ENCODE assay signal across 1 cellular context in the genomic region with DNA sequence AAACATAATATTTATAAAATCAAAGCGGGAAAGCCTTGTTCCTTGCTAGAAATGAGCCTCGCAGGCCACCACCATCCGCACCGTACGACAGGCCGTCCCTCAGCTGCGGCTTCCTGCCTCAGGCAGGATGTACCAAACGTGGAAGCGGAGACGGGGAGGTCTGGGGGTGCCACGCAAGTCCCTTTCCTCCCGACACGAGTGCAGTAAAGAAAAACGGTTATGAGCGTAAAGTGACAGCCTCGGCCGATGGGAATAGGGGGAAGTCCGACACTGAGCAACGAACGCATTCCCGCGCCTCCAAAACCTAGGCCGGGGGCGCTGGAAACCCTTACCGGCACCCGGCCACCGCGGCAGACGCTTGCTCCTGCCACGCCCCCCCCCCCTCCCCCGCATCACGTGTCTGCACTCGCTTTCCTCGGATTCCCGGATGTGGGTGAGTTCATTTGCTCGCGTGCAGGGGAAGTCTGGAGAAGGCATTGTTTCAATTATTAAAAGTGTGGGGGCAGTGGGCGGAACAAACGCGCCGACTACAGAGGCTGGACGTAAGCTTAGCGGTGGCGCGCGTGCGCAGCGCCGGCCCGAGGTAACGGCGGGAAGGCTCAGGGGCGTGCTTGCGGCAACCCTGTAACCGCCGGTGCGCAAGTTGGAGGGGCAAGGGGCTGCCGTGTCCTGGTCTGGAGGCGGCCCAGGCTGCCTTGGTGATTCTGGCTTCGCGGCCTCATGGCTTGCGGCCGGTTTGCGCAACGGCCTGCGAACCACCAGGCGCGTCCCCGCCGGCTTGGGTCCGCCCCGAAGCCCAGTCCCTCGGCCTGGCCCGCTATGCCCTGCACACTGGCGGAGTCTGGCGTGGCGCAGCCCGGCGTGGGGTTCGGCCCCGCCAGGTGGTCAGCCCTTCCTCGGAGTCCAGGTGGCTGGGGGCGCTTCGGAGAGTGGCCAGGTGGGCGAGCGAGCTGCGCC.
TF ChIP-seq lines count a peak whose summit lies in the region.

Gene ANAPC13, minus strand, starts transcription at position 366 of the 957 bp plus-strand sequence. CDS start 3,081 bp downstream, outside the sequence.
Gene CEP63, plus strand, starts transcription at position 438 of the 957 bp plus-strand sequence. CDS start 9,264 bp downstream, outside the sequence.

TF ChIP-seq in HEK293, 187 proteins besides CTCF, POLR2A, EP300 and RAD21 (continued from another document):
- TF ChIP-seq, protein P1, sequence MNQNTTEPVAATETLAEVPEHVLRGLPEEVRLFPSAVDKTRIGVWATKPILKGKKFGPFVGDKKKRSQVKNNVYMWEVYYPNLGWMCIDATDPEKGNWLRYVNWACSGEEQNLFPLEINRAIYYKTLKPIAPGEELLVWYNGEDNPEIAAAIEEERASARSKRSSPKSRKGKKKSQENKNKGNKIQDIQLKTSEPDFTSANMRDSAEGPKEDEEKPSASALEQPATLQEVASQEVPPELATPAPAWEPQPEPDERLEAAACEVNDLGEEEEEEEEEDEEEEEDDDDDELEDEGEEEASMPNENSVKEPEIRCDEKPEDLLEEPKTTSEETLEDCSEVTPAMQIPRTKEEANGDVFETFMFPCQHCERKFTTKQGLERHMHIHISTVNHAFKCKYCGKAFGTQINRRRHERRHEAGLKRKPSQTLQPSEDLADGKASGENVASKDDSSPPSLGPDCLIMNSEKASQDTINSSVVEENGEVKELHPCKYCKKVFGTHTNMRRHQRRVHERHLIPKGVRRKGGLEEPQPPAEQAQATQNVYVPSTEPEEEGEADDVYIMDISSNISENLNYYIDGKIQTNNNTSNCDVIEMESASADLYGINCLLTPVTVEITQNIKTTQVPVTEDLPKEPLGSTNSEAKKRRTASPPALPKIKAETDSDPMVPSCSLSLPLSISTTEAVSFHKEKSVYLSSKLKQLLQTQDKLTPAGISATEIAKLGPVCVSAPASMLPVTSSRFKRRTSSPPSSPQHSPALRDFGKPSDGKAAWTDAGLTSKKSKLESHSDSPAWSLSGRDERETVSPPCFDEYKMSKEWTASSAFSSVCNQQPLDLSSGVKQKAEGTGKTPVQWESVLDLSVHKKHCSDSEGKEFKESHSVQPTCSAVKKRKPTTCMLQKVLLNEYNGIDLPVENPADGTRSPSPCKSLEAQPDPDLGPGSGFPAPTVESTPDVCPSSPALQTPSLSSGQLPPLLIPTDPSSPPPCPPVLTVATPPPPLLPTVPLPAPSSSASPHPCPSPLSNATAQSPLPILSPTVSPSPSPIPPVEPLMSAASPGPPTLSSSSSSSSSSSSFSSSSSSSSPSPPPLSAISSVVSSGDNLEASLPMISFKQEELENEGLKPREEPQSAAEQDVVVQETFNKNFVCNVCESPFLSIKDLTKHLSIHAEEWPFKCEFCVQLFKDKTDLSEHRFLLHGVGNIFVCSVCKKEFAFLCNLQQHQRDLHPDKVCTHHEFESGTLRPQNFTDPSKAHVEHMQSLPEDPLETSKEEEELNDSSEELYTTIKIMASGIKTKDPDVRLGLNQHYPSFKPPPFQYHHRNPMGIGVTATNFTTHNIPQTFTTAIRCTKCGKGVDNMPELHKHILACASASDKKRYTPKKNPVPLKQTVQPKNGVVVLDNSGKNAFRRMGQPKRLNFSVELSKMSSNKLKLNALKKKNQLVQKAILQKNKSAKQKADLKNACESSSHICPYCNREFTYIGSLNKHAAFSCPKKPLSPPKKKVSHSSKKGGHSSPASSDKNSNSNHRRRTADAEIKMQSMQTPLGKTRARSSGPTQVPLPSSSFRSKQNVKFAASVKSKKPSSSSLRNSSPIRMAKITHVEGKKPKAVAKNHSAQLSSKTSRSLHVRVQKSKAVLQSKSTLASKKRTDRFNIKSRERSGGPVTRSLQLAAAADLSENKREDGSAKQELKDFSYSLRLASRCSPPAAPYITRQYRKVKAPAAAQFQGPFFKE (tag by site-specific recombination; IDR thresholded peaks at IDR 0.05; ENCODE audit: borderline replicate concordance): no peak
- TF ChIP-seq REPIN1 (tag by site-specific recombination; IDR thresholded peaks at IDR 0.05; ENCODE audit: low read depth) (no peak), ZBTB20 (tag by site-specific recombination; IDR thresholded peaks at IDR 0.05) (peak; percentile 73; the same call in 1 of the 2 replicates), ZNF513 (tag by site-specific recombination; IDR thresholded peaks at IDR 0.05) (no peak), ZNF843 (tag by site-specific recombination; IDR thresholded peaks at IDR 0.05) (peak; percentile 10; the same call in 1 of the 2 replicates), ZNF16 (tag by site-specific recombination; IDR thresholded peaks at IDR 0.05; ENCODE audit: low read depth) (no peak), KLF8 (tag by site-specific recombination; IDR thresholded peaks at IDR 0.05) (peak; percentile 60; the same call in 1 of the 2 replicates), BCL11B (tag by site-specific recombination; IDR thresholded peaks at IDR 0.05; ENCODE audit: low read depth) (0 out of 2 replicates have a peak, but pooled peaks have one; percentile 8), ZNF558 (tag by site-specific recombination; IDR thresholded peaks at IDR 0.05) (no peak), ZNF521 (tag by site-specific recombination; IDR thresholded peaks at IDR 0.05) (no peak), ZNF146 (tag by site-specific recombination; IDR thresholded peaks at IDR 0.05) (no peak), PRDM1 (tag by site-specific recombination; IDR thresholded peaks at IDR 0.05) (peak; percentile 91), ZNF202 (tag by site-specific recombination; IDR thresholded peaks at IDR 0.05; ENCODE audit: borderline replicate concordance) (no peak), GLI4 (tag by site-specific recombination; IDR thresholded peaks at IDR 0.05) (no peak), KLF7 (tag by site-specific recombination; IDR thresholded peaks at IDR 0.05; ENCODE audit: borderline replicate concordance) (peak; percentile 75; the same call in 1 of the 2 replicates), GFI1B (tag by site-specific recombination; IDR thresholded peaks at IDR 0.05) (no peak), ZNF311 (tag by site-specific recombination; IDR thresholded peaks at IDR 0.05; ENCODE audit: borderline replicate concordance) (no peak), ZNF571 (tag by site-specific recombination; IDR thresholded peaks at IDR 0.05) (no peak), ZNF621 (tag by site-specific recombination; IDR thresholded peaks at IDR 0.05) (no peak), ZBTB26 (tag by site-specific recombination; optimal IDR thresholded peaks at IDR 0.05) (peak; percentile 93)
TF ChIP-seq in HEK293: peak in this region for 56.
